17 cellular contexts compared by ENCODE assay signal in genomic region chr16:52466998-52467397, GRCh38.
DNase-seq lines count a peak whose midpoint lies in the region; ATAC-seq and TF ChIP-seq lines count a peak whose summit lies in the region.
"Had no signal": no experiment of that assay in that cellular context is flagged by ENCODE, and none has a peak within 500 bp of the region (broad histone marks: within the 10 kb centered on the region; RNA-seq: fewer than 3 reads in every experiment).

No MANE protein-coding gene starts in this region.

- no peak for TF ChIP-seq CTCF in neural cell (IDR thresholded peaks at IDR 0.05; ENCODE audit: poor library complexity, severe bottlenecking)

- H3K9ac ChIP-seq in neural cell (ENCODE audit: low read length) = no peak overlapping the region
- H3K9ac ChIP-seq: KMS-11 had no signal

- TF ChIP-seq RAD21 in neural cell (conservative IDR thresholded peaks at IDR 0.05) = no peak

- no peak overlapping the region for H3K27ac ChIP-seq in neural cell (ENCODE audit: low read length)
- H3K27ac ChIP-seq: KMS-11 had no signal

- no peaks in the 10 kb centered on the region for H3F3A ChIP-seq in neural cell (ENCODE audit: insufficient read depth, low read length, poor library complexity, severe bottlenecking)

- H3K36me3 ChIP-seq in neural cell (ENCODE audit: insufficient read depth, low read length) = no peaks in the 10 kb centered on the region
- H3K36me3 ChIP-seq: MG63 had no signal

- peaks cover 53% of the 10 kb centered on the region for H3K79me2 ChIP-seq in neural cell (replicated peaks; ENCODE audit: insufficient read depth, low read length)

- no peak overlapping the region for H3K4me2 ChIP-seq in neural cell (ENCODE audit: low read length)
- H3K4me2 ChIP-seq: KMS-11 had no signal

- H3K27me3 ChIP-seq in neural cell (ENCODE audit: insufficient read depth, low read depth, low read length) = no peaks in the 10 kb centered on the region
- H3K27me3 ChIP-seq: MG63 had no signal

- H3K9me2 ChIP-seq in neural cell (ENCODE audit: insufficient read depth, low read length) = no peaks in the 10 kb centered on the region

- no peaks in the 10 kb centered on the region for H3K9me3 ChIP-seq in neural cell (ENCODE audit: low read length)
- H3K9me3 ChIP-seq: Caco-2, MG63 had no signal

- no peak for ATAC-seq in Right ventricle myocardium inferior
- ATAC-seq: GM12878 had no signal

- peak; percentile 72 for TF ChIP-seq EP300 in neural cell (conservative IDR thresholded peaks at IDR 0.05; ENCODE audit: poor library complexity, severe bottlenecking)

- H4K20me1 ChIP-seq in neural cell (ENCODE audit: insufficient read depth) = no peaks in the 10 kb centered on the region

- intact Hi-C loops in Right ventricle myocardium inferior (cut with DNase I) = no loop called here

- DNase-seq in NCI-H1417 (lab: John Stamatoyannopoulos, UW) (peak in 2 of 3 experiments; percentile 26 to 88), NCI-H1417 treated with DMSO at 0.1 percent for 48 hours (lab: John Stamatoyannopoulos, UW) (no peak), NCI-H1694 treated with DMSO at 0.1 percent for 48 hours (lab: John Stamatoyannopoulos, UW) (peak; percentile 31), NCI-H748 treated with DMSO at 0.1 percent for 48 hours (lab: John Stamatoyannopoulos, UW) (peak; percentile 70), Right ventricle myocardium inferior (ENCODE audit: missing footprints) (no peak), NOMO-1 treated with dmso at 0.1 percent for 144 hours (lab: John Stamatoyannopoulos, UW; ENCODE audit: unreplicated experiment) (no peak)
- no peak for DNase-seq in stimulated activated naive CD4-positive, alpha-beta T cell (lab: John Stamatoyannopoulos, UW)
- DNase-seq: Caco-2, DMS79, H9, MG63, NCI-H82, SIG-M5, T-helper 2 cell had no signal

- H3K4me3 ChIP-seq in neural cell (ENCODE audit: low read length) = no peak overlapping the region
- H3K4me3 ChIP-seq: GM12878, MG63 had no signal

- no peak overlapping the region for H2AFZ ChIP-seq in neural cell (ENCODE audit: low read depth, low read length)

TF ChIP-seq in neural cell, 6 proteins besides CTCF, POLR2A, EP300 and RAD21:
- TF ChIP-seq REST (IDR thresholded peaks at IDR 0.05; ENCODE audit: borderline replicate concordance) (no peak), MXI1 (conservative IDR thresholded peaks at IDR 0.05; ENCODE audit: poor library complexity, severe bottlenecking) (no peak), EZH2 (IDR thresholded peaks at IDR 0.05; ENCODE audit: borderline replicate concordance, insufficient read depth, low read length, poor library complexity, severe bottlenecking) (no peak), TAF1 (IDR thresholded peaks at IDR 0.05; ENCODE audit: low read depth) (no peak), SMC3 (conservative IDR thresholded peaks at IDR 0.05; ENCODE audit: poor library complexity) (no peak), POLR2AphosphoS5 (IDR thresholded peaks at IDR 0.05) (peak; percentile 88)

Comparison
In these comparisons a context has a peak if more than half of its experiments do, and no peak if none do; other contexts are left out.
1. DNase-seq: peak in NCI-H1417 (2 of 3), NCI-H1694 treated with DMSO at 0.1 percent for 48 hours (single experiment) and NCI-H748 treated with DMSO at 0.1 percent for 48 hours (single experiment); none in NCI-H1417 treated with DMSO at 0.1 percent for 48 hours (single experiment), stimulated activated naive CD4-positive, alpha-beta T cell (0 of 6), Right ventricle myocardium inferior (single experiment) and NOMO-1 treated with dmso at 0.1 percent for 144 hours (single experiment).